In genomic region chr9:108761530-108762347, GRCh38 we compare ENCODE assay signal across 8 cellular contexts.
DNase-seq lines count a peak whose midpoint lies in the region; ATAC-seq and TF ChIP-seq lines count a peak whose summit lies in the region.

No MANE protein-coding gene starts in this region.

- WGBS in heart left ventricle, 4 donors = 33 to 37% (median 36%) methylated on average over 11 of the region's 11 CpGs

- no peaks in the 10 kb centered on the region for H3K36me3 ChIP-seq in heart left ventricle

- intact Hi-C loops in heart left ventricle (cut with DNase I) = loop anchor here in 9 of 10 donors (2.0 to 10.0 kb wide), 9 partner anchors 194 to 1339 kb away; partner anchors contain the start of gene KLF4 (in 2 of the 9)

- H3K9me3 ChIP-seq in heart left ventricle = no peaks in the 10 kb centered on the region

- H3K27ac Mint-ChIP-seq in activated T-cell treated with anti-CD3 and anti-CD28 coated beads, Interleukin-2, amount 50 U/mL, for 72 hours = no peak overlapping the region

- no peaks in the 10 kb centered on the region for H3K27me3 ChIP-seq in heart left ventricle

- no peak overlapping the region for H3K4me3 ChIP-seq in heart left ventricle

- TF ChIP-seq POLR2A in heart left ventricle (IDR thresholded peaks at IDR 0.05) = no peak

- no peak overlapping the region for H3K4me3 Mint-ChIP-seq in activated T-cell treated with anti-CD3 and anti-CD28 coated beads, Interleukin-2, amount 50 U/mL, for 72 hours

- peaks cover 0 to 9% (median 0%) of the 10 kb centered on the region in 12 donors for H3K4me1 ChIP-seq in heart left ventricle

- ATAC-seq in HG02884 (IDR thresholded peaks at IDR 0.05; ENCODE audit: unreplicated experiment) (peak; percentile 62), heart left ventricle (peak; percentile 37 to 80 (median 78))
- no peak for ATAC-seq in activated T-cell treated with anti-CD3 and anti-CD28 coated beads, Interleukin-2, amount 50 U/mL, for 72 hours (replicated peaks in 1 of 2)

- TF ChIP-seq CTCF in heart left ventricle (IDR thresholded peaks at IDR 0.05) = peak; percentile 79 to 94 (median 86)

- no peaks in the 10 kb centered on the region for H3K4me1 Mint-ChIP-seq in activated T-cell treated with anti-CD3 and anti-CD28 coated beads, Interleukin-2, amount 50 U/mL, for 72 hours (ENCODE audit: low read depth)

- peaks cover 7% of the 10 kb centered on the region for H3K27me3 Mint-ChIP-seq in activated T-cell treated with anti-CD3 and anti-CD28 coated beads, Interleukin-2, amount 50 U/mL, for 72 hours (ENCODE audit: low read depth)

- DNase-seq in NCI-H510A treated with DMSO at 0.1 percent for 48 hours (lab: John Stamatoyannopoulos, UW) = peak; percentile 68
- no peak for DNase-seq in NCI-H510A (lab: John Stamatoyannopoulos, UW)
- peak; percentile 81 for DNase-seq in NCI-H69 (lab: John Stamatoyannopoulos, UW)
- peak; percentile 28 to 35 for DNase-seq in activated T-cell treated with anti-CD3 and anti-CD28 coated beads, Interleukin-2, amount 50 U/mL, for 72 hours
- peak in 4 of 5 donors; percentile 33 to 60 (median 50) for DNase-seq in heart left ventricle
- peak; percentile 31 for DNase-seq in putamen (ENCODE audit: low spot score)
- DNase-seq in cerebellar nuclear complex (lab: John Stamatoyannopoulos, UW) = no peak

- no peaks in the 10 kb centered on the region for H3K36me3 Mint-ChIP-seq in activated T-cell treated with anti-CD3 and anti-CD28 coated beads, Interleukin-2, amount 50 U/mL, for 72 hours (ENCODE audit: insufficient read depth in 2 of 2)

- no peak overlapping the region for H3K27ac ChIP-seq in heart left ventricle

- H3K9me3 Mint-ChIP-seq in activated T-cell treated with anti-CD3 and anti-CD28 coated beads, Interleukin-2, amount 50 U/mL, for 72 hours = no peaks in the 10 kb centered on the region

Comparison
In these comparisons a context has a peak if more than half of its experiments do, and no peak if none do; other contexts are left out.
1. DNase-seq: peak in NCI-H510A treated with DMSO at 0.1 percent for 48 hours (single experiment), NCI-H69 (single experiment), activated T-cell treated with anti-CD3 and anti-CD28 coated beads, Interleukin-2, amount 50 U/mL, for 72 hours (2 of 2), heart left ventricle (4 of 5) and putamen (single experiment); none in NCI-H510A (single experiment) and cerebellar nuclear complex (0 of 2).
2. ATAC-seq: peak in HG02884 (single experiment) and heart left ventricle (4 of 4); none in activated T-cell treated with anti-CD3 and anti-CD28 coated beads, Interleukin-2, amount 50 U/mL, for 72 hours (0 of 2).